21 cellular contexts compared by ENCODE assay signal in genomic region chr6:163671791-163672190, GRCh38.
A peak's percentile ranks its signal among the peaks of the same experiment; 100 is the strongest.
DNase-seq lines count a peak whose midpoint lies in the region; ATAC-seq, FAIRE-seq and TF ChIP-seq lines count a peak whose summit lies in the region.
"Had no signal": no experiment of that assay in that cellular context is flagged by ENCODE, and none has a peak within 500 bp of the region (broad histone marks: within the 10 kb centered on the region; RNA-seq: fewer than 3 reads in every experiment).

No MANE protein-coding gene starts in this region.

- H3K9me1 ChIP-seq in K562 (ENCODE audit: control insufficient read depth, insufficient read depth, low read length), result no peaks in the 10 kb centered on the region

- no peak for TF ChIP-seq CTCF in K562 (IDR thresholded peaks at IDR 0.05 in 2 of 3, conservative IDR thresholded peaks at IDR 0.05 in 1 of 3; ENCODE audit: insufficient read depth in 2 of 3, low read depth in 1 of 3, low read length in 3 of 3)

- DNase-seq in left ventricle myocardium superior (no peak), Right ventricle myocardium inferior (ENCODE audit: missing footprints) (no peak), K562 (ENCODE audit: extremely low read depth in 1 of 4, low spot score in 3 of 4) (no peak), neuronal stem cell (ENCODE audit: low spot score) (no peak), aorta (no peak), kidney glomerular epithelial cell (lab: John Stamatoyannopoulos, UW) (no peak)
- DNase-seq: Caco-2; CD4-positive, CD25-positive, alpha-beta regulatory T cell; CD8-positive, alpha-beta T cell; DMS153; DND-41; GM23248; H9 had no signal

- H2BK12ac ChIP-seq in neuronal stem cell (ENCODE audit: low read length), result peak overlapping the region; percentile 48

- peak overlapping the region; percentile 23 for H4K8ac ChIP-seq in neuronal stem cell (ENCODE audit: low read depth, low read length)

- no peaks in the 10 kb centered on the region for H3K79me2 ChIP-seq in K562 (ENCODE audit: control insufficient read depth, insufficient read depth, low read length)

- WGBS in K562 (ENCODE audit: insufficient coverage, low coverage, missing lambda C conversion rate), result 57% methylated on average over 24 of the region's 25 CpGs
- WGBS in neuronal stem cell (ENCODE audit: extremely low coverage in 2 of 2, insufficient read length in 2 of 2, insufficient replicate concordance in 1 of 2), 2 donors, result no CpG with 5 or more reads among the region's 25 CpGs
- WGBS in aorta, 2 donors, result 94 to 96% methylated on average over 25 of the region's 25 CpGs

- TF ChIP-seq EP300 in K562 (IDR thresholded peaks at IDR 0.05; ENCODE audit: low read length), result no peak

- H3K4me2 ChIP-seq in K562 (ENCODE audit: insufficient read depth, low read length), result peak overlapping the region; percentile 4; the same call in 1 of the 2 replicates
- no peak overlapping the region for H3K4me2 ChIP-seq in neuronal stem cell (ENCODE audit: insufficient read depth, low read length, poor library complexity, severe bottlenecking)

- peak overlapping the region; percentile 90 for H3K14ac ChIP-seq in neuronal stem cell (ENCODE audit: low read length)

- no peak overlapping the region for H2AFZ ChIP-seq in K562 (ENCODE audit: low read depth, low read length)
- H2AFZ ChIP-seq in neuronal stem cell (ENCODE audit: low read length), result no peak overlapping the region
- H2AFZ ChIP-seq: GM23248 had no signal

- no peaks in the 10 kb centered on the region for H3K36me3 ChIP-seq in K562 (ENCODE audit: control insufficient read depth, insufficient read depth, low read length)
- no peaks in the 10 kb centered on the region for H3K36me3 ChIP-seq in neuronal stem cell (replicated peaks in 1 of 2; ENCODE audit: control insufficient read depth in 2 of 2, insufficient read depth in 2 of 2, low read length in 2 of 2)
- no peaks in the 10 kb centered on the region for H3K36me3 ChIP-seq in aorta (ENCODE audit: control insufficient read depth in 1 of 2, insufficient read depth in 2 of 2, low read length in 1 of 2)
- H3K36me3 ChIP-seq: BLaER1 had no signal

- POLR2A ChIA-PET in K562 (lab: Yijun Ruan, JAX), result no interaction called here

- peak overlapping the region; percentile 84 for H3K18ac ChIP-seq in neuronal stem cell (ENCODE audit: low read length)

- peaks cover 6% of the 10 kb centered on the region; the same call in 1 of the 2 replicates for H3K9me3 ChIP-seq in K562 (replicated peaks; ENCODE audit: control insufficient read depth, insufficient read depth, low read depth, low read length)
- H3K9me3 ChIP-seq in neuronal stem cell (replicated peaks in 1 of 2; ENCODE audit: control insufficient read depth in 2 of 2, insufficient read depth in 1 of 2, low read depth in 1 of 2, low read length in 2 of 2), result peaks cover 6 to 7% of the 10 kb centered on the region in 2 donors
- H3K9me3 ChIP-seq in aorta (ENCODE audit: control insufficient read depth, low read length), result no peaks in the 10 kb centered on the region
- H3K9me3 ChIP-seq: Caco-2 had no signal

- H3K4me3 ChIP-seq in K562 (no peak overlapping the region), neuronal stem cell (ENCODE audit: low read length in 2 of 2) (no peak overlapping the region), aorta (ENCODE audit: low read length in 2 of 2) (no peak overlapping the region)
- H3K4me3 ChIP-seq: BLaER1, GM23248 had no signal

- H4K91ac ChIP-seq in neuronal stem cell (ENCODE audit: low read depth, low read length, poor library complexity), result peak overlapping the region; percentile 78

- no peak for TF ChIP-seq RAD21 in K562 (CRISPR knock-in tag; conservative IDR thresholded peaks at IDR 0.05 in 1 of 2, IDR thresholded peaks at IDR 0.05 in 1 of 2)

- intact Hi-C loops in left ventricle myocardium superior (cut with micrococcal nuclease), result no loop called here
- intact Hi-C loops in Right ventricle myocardium inferior (cut with DNase I), result no loop called here
- intact Hi-C loops in K562 (cut with micrococcal nuclease), result no loop called here
- intact Hi-C loops in aorta (cut with DNase I), result no loop called here

- H3K9ac ChIP-seq in K562 (ENCODE audit: insufficient read depth in 1 of 2, low read depth in 2 of 2, low read length in 2 of 2) (no peak overlapping the region), neuronal stem cell (ENCODE audit: low read depth, low read length, poor library complexity) (no peak overlapping the region)
- H3K9ac ChIP-seq: BLaER1, GM23248 had no signal

- no peak for TF ChIP-seq POLR2A in K562 (conservative IDR thresholded peaks at IDR 0.05)

- H3K4ac ChIP-seq in neuronal stem cell (ENCODE audit: low read length), result no peak overlapping the region

- no peaks in the 10 kb centered on the region for H3K79me1 ChIP-seq in neuronal stem cell (ENCODE audit: low read depth, low read length)

- H2AK5ac ChIP-seq in neuronal stem cell (ENCODE audit: low read depth, low read length), result peak overlapping the region; percentile 93

- CTCF ChIA-PET in K562 (lab: Yijun Ruan, JAX; ENCODE audit: low intra/inter-chr PET ratio), result no interaction called here

- peak overlapping the region; percentile 45 for H2BK15ac ChIP-seq in neuronal stem cell (ENCODE audit: low read length)

- H3K27me3 ChIP-seq in K562 (ENCODE audit: control insufficient read depth in 2 of 2, insufficient read depth in 2 of 2, low read length in 2 of 2) (peaks cover 4 to 13% of the 10 kb centered on the region in 2 experiments; a peak in 3 of 5 replicates), neuronal stem cell (ENCODE audit: control insufficient read depth in 3 of 3, insufficient read depth in 3 of 3, low read depth in 1 of 3, low read length in 3 of 3) (no peaks in the 10 kb centered on the region), aorta (ENCODE audit: control insufficient read depth in 1 of 2, insufficient read depth in 2 of 2, low read length in 1 of 2) (peaks cover 0 to under 1% of the 10 kb centered on the region in 2 donors)
- H3K27me3 ChIP-seq: BLaER1 had no signal

- H2BK120ac ChIP-seq in neuronal stem cell (ENCODE audit: low read depth, low read length), result peak overlapping the region; percentile 54

- H3K4me1 ChIP-seq in K562 (replicated peaks in 1 of 2; ENCODE audit: control insufficient read depth in 2 of 2, insufficient read depth in 2 of 2, low read length in 2 of 2) (peaks cover 9 to 11% of the 10 kb centered on the region in 2 experiments; a peak in 3 of 5 replicates), neuronal stem cell (ENCODE audit: control insufficient read depth in 2 of 2, insufficient read depth in 1 of 2, low read depth in 1 of 2, low read length in 2 of 2) (peaks cover 0 to 10% of the 10 kb centered on the region in 2 donors), aorta (ENCODE audit: control insufficient read depth in 1 of 2, insufficient read depth in 2 of 2, low read length in 2 of 2) (no peaks in the 10 kb centered on the region)
- H3K4me1 ChIP-seq: Caco-2 had no signal

- no peaks in the 10 kb centered on the region for H4K20me1 ChIP-seq in K562 (replicated peaks; ENCODE audit: control insufficient read depth, insufficient read depth, low read length)
- H4K20me1 ChIP-seq: BLaER1 had no signal

- no TSS peak for BruUV-seq in K562 (replicated peaks; lab: Mats Ljungman, UMichigan)

- H2BK5ac ChIP-seq in neuronal stem cell (ENCODE audit: low read length), result peak overlapping the region; percentile 89

- no peak overlapping the region for H3K23ac ChIP-seq in neuronal stem cell (ENCODE audit: low read depth, low read length, poor library complexity)

- H3K27ac ChIP-seq in K562 (ENCODE audit: extremely low read depth, low read depth, low read length) (no peak overlapping the region), neuronal stem cell (replicated peaks; ENCODE audit: low read length) (no peak overlapping the region), aorta (ENCODE audit: low read depth in 1 of 2, low read length in 2 of 2) (no peak overlapping the region)
- H3K27ac ChIP-seq: 22Rv1, BLaER1, C4-2B, GM23248 had no signal

- no peak for FAIRE-seq in K562 (lab: Jason Lieb, UNC)
- FAIRE-seq: A204.1, G401.6 had no signal

- ATAC-seq in left ventricle myocardium superior (peak; percentile 18), Right ventricle myocardium inferior (no peak), K562 (no peak), aorta (ENCODE audit: low FRiP score) (peak; percentile 7), HG03139 (IDR thresholded peaks at IDR 0.05; ENCODE audit: unreplicated experiment) (no peak), GM19328 (IDR thresholded peaks at IDR 0.05; ENCODE audit: unreplicated experiment) (no peak)
- ATAC-seq: CD8-positive, alpha-beta T cell; HCT116 had no signal

- in situ Hi-C loops in K562 (cut with MboI), result no loop called here

TF ChIP-seq in K562, 482 proteins besides CTCF, POLR2A, EP300 and RAD21 (continues in another document):
- TF ChIP-seq ZNF584 (CRISPR knock-in tag; IDR thresholded peaks at IDR 0.05; ENCODE audit: low read depth) (no peak), HMGN3 (IDR thresholded peaks at IDR 0.05; ENCODE audit: borderline replicate concordance, extremely low read depth, insufficient read length, low read depth, low read length) (no peak), ZNF668 (CRISPR knock-in tag; IDR thresholded peaks at IDR 0.05) (no peak), SAP30 (IDR thresholded peaks at IDR 0.05; ENCODE audit: borderline replicate concordance, insufficient read depth, low read depth, low read length, poor library complexity, severe bottlenecking) (no peak), CREBBP (IDR thresholded peaks at IDR 0.05; ENCODE audit: low read depth, low read length) (no peak), WHSC1 (IDR thresholded peaks at IDR 0.05; ENCODE audit: low read length) (no peak), FOXP1 (CRISPR knock-in tag; IDR thresholded peaks at IDR 0.05) (no peak), PHB2 (IDR thresholded peaks at IDR 0.05; ENCODE audit: low read depth) (no peak)
- TF ChIP-seq, protein P1, sequence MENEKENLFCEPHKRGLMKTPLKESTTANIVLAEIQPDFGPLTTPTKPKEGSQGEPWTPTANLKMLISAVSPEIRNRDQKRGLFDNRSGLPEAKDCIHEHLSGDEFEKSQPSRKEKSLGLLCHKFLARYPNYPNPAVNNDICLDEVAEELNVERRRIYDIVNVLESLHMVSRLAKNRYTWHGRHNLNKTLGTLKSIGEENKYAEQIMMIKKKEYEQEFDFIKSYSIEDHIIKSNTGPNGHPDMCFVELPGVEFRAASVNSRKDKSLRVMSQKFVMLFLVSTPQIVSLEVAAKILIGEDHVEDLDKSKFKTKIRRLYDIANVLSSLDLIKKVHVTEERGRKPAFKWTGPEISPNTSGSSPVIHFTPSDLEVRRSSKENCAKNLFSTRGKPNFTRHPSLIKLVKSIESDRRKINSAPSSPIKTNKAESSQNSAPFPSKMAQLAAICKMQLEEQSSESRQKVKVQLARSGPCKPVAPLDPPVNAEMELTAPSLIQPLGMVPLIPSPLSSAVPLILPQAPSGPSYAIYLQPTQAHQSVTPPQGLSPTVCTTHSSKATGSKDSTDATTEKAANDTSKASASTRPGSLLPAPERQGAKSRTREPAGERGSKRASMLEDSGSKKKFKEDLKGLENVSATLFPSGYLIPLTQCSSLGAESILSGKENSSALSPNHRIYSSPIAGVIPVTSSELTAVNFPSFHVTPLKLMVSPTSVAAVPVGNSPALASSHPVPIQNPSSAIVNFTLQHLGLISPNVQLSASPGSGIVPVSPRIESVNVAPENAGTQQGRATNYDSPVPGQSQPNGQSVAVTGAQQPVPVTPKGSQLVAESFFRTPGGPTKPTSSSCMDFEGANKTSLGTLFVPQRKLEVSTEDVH (IDR thresholded peaks at IDR 0.05; ENCODE audit: low read depth, partially characterized antibody), result no peak

Comparison
In these comparisons a context has a peak if more than half of its experiments do, and no peak if none do; other contexts are left out.
1. ATAC-seq: peak in left ventricle myocardium superior (single experiment) and aorta (single experiment); none in Right ventricle myocardium inferior (single experiment), K562 (single experiment), HG03139 (single experiment) and GM19328 (single experiment).